Comparison of ENCODE assay signal across 1 cellular context in genomic region chr10:30481603-30482002, GRCh38.
TF ChIP-seq lines count a peak whose summit lies in the region.

No MANE protein-coding gene starts in this region.

TF ChIP-seq in H1, 55 proteins besides CTCF, POLR2A, EP300 and RAD21 (continued from another document):
- no peak for TF ChIP-seq KDM5A (IDR thresholded peaks at IDR 0.05; ENCODE audit: low read length)
- peak; percentile 28; the same call in 1 of the 2 replicates for TF ChIP-seq ZNF274 (IDR thresholded peaks at IDR 0.05; ENCODE audit: borderline replicate concordance, extremely low read depth, low read length)
